ENCODE assay signal across 8 cellular contexts in genomic region chr3:195909645-195910498, GRCh38. TPM values are rescaled to one million over a fixed set of nuclear protein-coding genes. Genes with fewer than 3 reads are reported as not detected.
DNase-seq lines count a peak whose midpoint lies in the region; ATAC-seq and TF ChIP-seq lines count a peak whose summit lies in the region.

No MANE protein-coding gene starts in this region.

- H3K27ac ChIP-seq in GM23338 (ENCODE audit: low read depth) (peak overlapping the region; percentile 78; the same call in 1 of the 2 replicates), SJCRH30 (no peak overlapping the region), suprapubic skin (peak overlapping the region; percentile 89)

- H3K79me2 ChIP-seq in GM23338 (replicated peaks; ENCODE audit: insufficient read depth) = peaks cover 35% of the 10 kb centered on the region

- H3K4me1 ChIP-seq in GM23338 (ENCODE audit: insufficient read depth) = peaks cover 28% of the 10 kb centered on the region
- H3K4me1 ChIP-seq in SJCRH30 = peaks cover 28% of the 10 kb centered on the region
- peaks cover 84% of the 10 kb centered on the region for H3K4me1 ChIP-seq in suprapubic skin

- peaks cover 17% of the 10 kb centered on the region for H3F3A ChIP-seq in GM23338 (replicated peaks; ENCODE audit: low read depth)

- H3K27ac Mint-ChIP-seq in GM23338 = no peak overlapping the region
- no peak overlapping the region for H3K27ac Mint-ChIP-seq in activated naive CD4-positive, alpha-beta T cell treated with anti-CD3 and anti-CD28 coated beads for 36 hours

- peak overlapping the region; percentile 90 for H3K4me2 ChIP-seq in GM23338

- peak in 1 of 2 donors; percentile 18 for TF ChIP-seq POLR2A in suprapubic skin (IDR thresholded peaks at IDR 0.05)

- H3K27me3 ChIP-seq in GM23338 (ENCODE audit: insufficient read depth) (peaks cover 5% of the 10 kb centered on the region; the same call in 1 of the 2 replicates), SJCRH30 (no peaks in the 10 kb centered on the region), suprapubic skin (no peaks in the 10 kb centered on the region)

- H3K36me3 Mint-ChIP-seq in GM23338 (ENCODE audit: low read depth) = no peaks in the 10 kb centered on the region
- peaks cover 1% of the 10 kb centered on the region for H3K36me3 Mint-ChIP-seq in activated naive CD4-positive, alpha-beta T cell treated with anti-CD3 and anti-CD28 coated beads for 36 hours (ENCODE audit: low read depth)

- 36% methylated on average over 16 of the region's 68 CpGs for WGBS in suprapubic skin

- H3K9me3 ChIP-seq in SJCRH30 (replicated peaks) (no peaks in the 10 kb centered on the region), suprapubic skin (no peaks in the 10 kb centered on the region)

- peak overlapping the region; percentile 99 for H2AFZ ChIP-seq in GM23338

- peak overlapping the region; percentile 80 for H3K4me3 Mint-ChIP-seq in GM23338
- peak overlapping the region; percentile 70 for H3K4me3 Mint-ChIP-seq in activated naive CD4-positive, alpha-beta T cell treated with anti-CD3 and anti-CD28 coated beads for 36 hours

- H3K36me3 ChIP-seq in GM23338 (ENCODE audit: insufficient read depth) (no peaks in the 10 kb centered on the region), SJCRH30 (no peaks in the 10 kb centered on the region), suprapubic skin (no peaks in the 10 kb centered on the region)

- H3K9me2 ChIP-seq in GM23338 (ENCODE audit: insufficient read depth) = no peaks in the 10 kb centered on the region

- TF ChIP-seq EP300 in suprapubic skin (IDR thresholded peaks at IDR 0.05) = no peak

- intact Hi-C loops in activated naive CD4-positive, alpha-beta T cell treated with anti-CD3 and anti-CD28 coated beads for 36 hours (cut with micrococcal nuclease) = loop anchor here (2.0 to 5.0 kb wide), 3 partner anchors 353 to 639 kb away; partner anchors contain the start of genes PPP1R2 and XXYLT1

- ATAC-seq in GM23338 = peak; percentile 54

- peaks cover 26% of the 10 kb centered on the region for H3K27me3 Mint-ChIP-seq in GM23338 (ENCODE audit: insufficient read depth, low read depth, poor library complexity)
- no peaks in the 10 kb centered on the region for H3K27me3 Mint-ChIP-seq in activated naive CD4-positive, alpha-beta T cell treated with anti-CD3 and anti-CD28 coated beads for 36 hours (ENCODE audit: low read depth)

- TF ChIP-seq CTCF in GM23338 (conservative IDR thresholded peaks at IDR 0.05; ENCODE audit: low read depth in 2 of 2) (no peak), suprapubic skin (IDR thresholded peaks at IDR 0.05) (no peak)

- DNase-seq in DMS53 treated with DMSO at 0.1 percent for 48 hours (lab: John Stamatoyannopoulos, UW; ENCODE audit: unreplicated experiment) (peak; percentile 28), GM23338 (ENCODE audit: low spot score) (peak; percentile 82), M059J (ENCODE audit: low read depth) (peak; percentile 76), SJCRH30 (peak; percentile 75 to 83), germinal center (ENCODE audit: low spot score) (peak; percentile 99), nucleus accumbens (lab: John Stamatoyannopoulos, UW) (peak in 54 of 56 donors; percentile 47 to 93 (median 83)), suprapubic skin (ENCODE audit: low spot score in 2 of 2) (peak; percentile 90)
- peak; percentile 89 for DNase-seq in activated naive CD4-positive, alpha-beta T cell treated with anti-CD3 and anti-CD28 coated beads for 36 hours

- H3K9me3 Mint-ChIP-seq in GM23338 = no peaks in the 10 kb centered on the region
- no peaks in the 10 kb centered on the region for H3K9me3 Mint-ChIP-seq in activated naive CD4-positive, alpha-beta T cell treated with anti-CD3 and anti-CD28 coated beads for 36 hours

- CTCF ChIA-PET in activated naive CD4-positive, alpha-beta T cell treated with anti-CD3 and anti-CD28 coated beads for 36 hours (lab: Charles Lee) = interaction anchor here (1.0 kb wide), 1 partner anchor 15 kb away, joined by 4 read pairs; no protein-coding TSS in a partner anchor

- H4K20me1 ChIP-seq in GM23338 (replicated peaks; ENCODE audit: insufficient read depth) = peaks cover 20% of the 10 kb centered on the region

- H3K4me3 ChIP-seq in GM23338 = peak overlapping the region; percentile 86
- peak overlapping the region; percentile 68 for H3K4me3 ChIP-seq in SJCRH30
- peak overlapping the region; percentile 93 for H3K4me3 ChIP-seq in suprapubic skin

- peaks cover 38% of the 10 kb centered on the region for H3K4me1 Mint-ChIP-seq in GM23338
- H3K4me1 Mint-ChIP-seq in activated naive CD4-positive, alpha-beta T cell treated with anti-CD3 and anti-CD28 coated beads for 36 hours (ENCODE audit: low read depth) = peaks cover 33% of the 10 kb centered on the region

TF ChIP-seq in GM23338, 12 proteins besides CTCF, POLR2A, EP300 and RAD21 (continues in another document):
- TF ChIP-seq JUNB (IDR thresholded peaks at IDR 0.05; ENCODE audit: unreplicated experiment) (no peak), POLR2AphosphoS5 (IDR thresholded peaks at IDR 0.05; ENCODE audit: low read depth) (peak; percentile 77), EZH2 (IDR thresholded peaks at IDR 0.05; ENCODE audit: low read depth, unreplicated experiment) (no peak), ZNF331 (CRISPR knock-in tag; IDR thresholded peaks at IDR 0.05; ENCODE audit: low read depth) (no peak), ZNF462 (CRISPR knock-in tag; IDR thresholded peaks at IDR 0.05) (no peak)

RNA-seq across cellular contexts. Expression of gene TNK2, which starts 1.5 kb away (rescaled TPM):
- 17.4 and 22.5 TPM in 2 replicates for total RNA-seq in GM23338 (2014; rRNA removed; shearing (Covaris generic))
- 9.6 and 10.0 TPM in 2 replicates for polyA plus RNA-seq in GM23338 (2016; fragmentation: Nextera tagmentation; extraction: Ambion mirVana)
- total RNA-seq in M059J (2014; rRNA removed; shearing (Covaris generic)) = 8.0 and 13.9 TPM in 2 replicates
- total RNA-seq in SJCRH30 (2014; rRNA removed; shearing (Covaris generic)) = 17.4 and 21.8 TPM in 2 replicates
- total RNA-seq in activated naive CD4-positive, alpha-beta T cell treated with anti-CD3 and anti-CD28 coated beads for 36 hours = 10 to 100 TPM; 40.0 to 46.6 TPM
- total RNA-seq in suprapubic skin = 100 to 1,000 TPM in 1 of 4 donors, 10 to 100 TPM in 3; 52.4 to 101 (median 70.0) TPM

Comparison
In these comparisons a context has a peak if more than half of its experiments do, and no peak if none do; other contexts are left out.
1. DNase-seq: peak in every context shown above with its lines; median percentile 99 in germinal center; 90 in suprapubic skin; 89 in activated naive CD4-positive, alpha-beta T cell treated with anti-CD3 and anti-CD28 coated beads for 36 hours; 83 in nucleus accumbens; 82 in GM23338; 79 in SJCRH30; 76 in M059J; 28 in DMS53 treated with DMSO at 0.1 percent for 48 hours.